In genomic region chr7:128915841-128916642, GRCh38 we compare ENCODE assay signal across 18 cellular contexts. TPM values are rescaled to one million over a fixed set of nuclear protein-coding genes. Genes with fewer than 3 reads are reported as not detected.
DNase-seq lines count a peak whose midpoint lies in the region; ATAC-seq and TF ChIP-seq lines count a peak whose summit lies in the region.
"Had no signal": no experiment of that assay in that cellular context is flagged by ENCODE, and none has a peak within 500 bp of the region (broad histone marks: within the 10 kb centered on the region; RNA-seq: fewer than 3 reads in every experiment).

No MANE protein-coding gene starts in this region.

- peaks cover 3% of the 10 kb centered on the region for H3K27me3 Mint-ChIP-seq in activated B cell treated with CpG ODN at 0.5 μM for 24 hours

- H3K4me1 ChIP-seq in spleen (peaks cover 3 to 27% (median 16%) of the 10 kb centered on the region in 6 donors), foreskin keratinocyte (no peaks in the 10 kb centered on the region)

- H3K9me3 ChIP-seq in spleen = no peaks in the 10 kb centered on the region

- H3K36me3 ChIP-seq in spleen = no peaks in the 10 kb centered on the region

- H3K4me1 Mint-ChIP-seq in activated B cell treated with CpG ODN at 0.5 μM for 24 hours = peaks cover 21% of the 10 kb centered on the region

- H3K4me3 Mint-ChIP-seq in activated B cell treated with CpG ODN at 0.5 μM for 24 hours = peak overlapping the region; percentile 87
- H3K4me3 Mint-ChIP-seq: HFFc6 had no signal

- no peak for TF ChIP-seq POLR2A in spleen (IDR thresholded peaks at IDR 0.05)

- CTCF ChIA-PET in activated B cell treated with CpG ODN at 0.5 μM for 24 hours (lab: Charles Lee) = interaction anchor here (0.8 kb wide), 1 partner anchor 160 kb away, joined by 3 read pairs; no protein-coding TSS in a partner anchor

- H3K4me3 ChIP-seq in spleen = peak overlapping the region in 4 of 8 donors; percentile 21 to 61 (median 28)

- POLR2A ChIA-PET in activated B cell treated with CpG ODN at 0.5 μM for 24 hours (lab: Charles Lee) = interaction anchor here (0.7 to 1.8 kb wide), 5 partner anchors 18 to 138 kb away, joined by 3 to 14 read pairs (median 7); partner anchors contain the start of gene IRF5

- no peak overlapping the region for H3K27ac ChIP-seq in spleen
- H3K27ac ChIP-seq in foreskin keratinocyte = no peak overlapping the region

- H3K9me3 Mint-ChIP-seq in activated B cell treated with CpG ODN at 0.5 μM for 24 hours = no peaks in the 10 kb centered on the region
- H3K9me3 Mint-ChIP-seq: activated naive CD4-positive, alpha-beta T cell treated with anti-CD3 and anti-CD28 coated beads, Interleukin-2, amount 10 ng/mL, durations not matched to agents 7 days and 5 days; HFFc6 had no signal

- H3K27me3 ChIP-seq in spleen (replicated peaks in 1 of 7) (peaks cover 0 to 59% (median 27%) of the 10 kb centered on the region in 7 donors), foreskin keratinocyte (peaks cover 82% of the 10 kb centered on the region)

- peak; percentile 22 for DNase-seq in activated CD4-positive, CD25-positive, alpha-beta regulatory T cell treated with anti-CD3 and anti-CD28 coated beads, Interleukin-2, amount 50 U/mL, for 72 hours
- DNase-seq in activated CD4-positive, CD25-positive, alpha-beta regulatory T cell (lab: John Stamatoyannopoulos, UW) = no peak
- DNase-seq in activated B cell treated with CpG ODN at 0.5 μM for 24 hours (no peak), iPS-NIHi7 (ENCODE audit: extremely low spot score) (peak; percentile 8), spleen (peak; percentile 68), GM03348 (ENCODE audit: low spot score) (no peak), foreskin keratinocyte (no peak)
- DNase-seq: activated CD4-positive, alpha-beta T cell treated with anti-CD3 and anti-CD28 coated beads, Interleukin-2, amount 50 U/mL, for 48 hours; GDM1; HFFc6; NCI-H1092; substantia nigra; T-helper 2 cell had no signal

- TF ChIP-seq CTCF in activated B cell treated with CpG ODN at 0.5 μM for 24 hours (IDR thresholded peaks at IDR 0.05) = no peak
- no peak for TF ChIP-seq CTCF in spleen (IDR thresholded peaks at IDR 0.05 in 8 of 11, conservative IDR thresholded peaks at IDR 0.05 in 3 of 11)
- no peak for TF ChIP-seq CTCF in foreskin keratinocyte (conservative IDR thresholded peaks at IDR 0.05)

- H3K27ac Mint-ChIP-seq in activated B cell treated with CpG ODN at 0.5 μM for 24 hours = no peak overlapping the region
- H3K27ac Mint-ChIP-seq: activated naive CD4-positive, alpha-beta T cell treated with anti-CD3 and anti-CD28 coated beads, Interleukin-2, amount 10 ng/mL, durations not matched to agents 7 days and 5 days; HFFc6 had no signal

- WGBS in spleen, 5 donors = 26 to 58% (median 42%) methylated on average over 33 to 69 of the region's 69 CpGs

- no peak for ATAC-seq in activated B cell treated with CpG ODN at 0.5 μM for 24 hours (ENCODE audit: low read depth)
- ATAC-seq in foreskin keratinocyte = no peak
- ATAC-seq in HG02981 (IDR thresholded peaks at IDR 0.05; ENCODE audit: unreplicated experiment) = no peak
- ATAC-seq: Panc1, right cardiac atrium had no signal

- intact Hi-C loops in activated B cell treated with CpG ODN at 0.5 μM for 24 hours (cut with micrococcal nuclease) (loop anchor here (2.0 kb wide), 1 partner anchor 47 kb away; no protein-coding TSS in a partner anchor), spleen (cut with DNase I; ENCODE audit: low total_unique reads) (no loop called here)

- H3K36me3 Mint-ChIP-seq in activated B cell treated with CpG ODN at 0.5 μM for 24 hours (ENCODE audit: low read depth) = no peaks in the 10 kb centered on the region
- H3K36me3 Mint-ChIP-seq: activated naive CD4-positive, alpha-beta T cell treated with anti-CD3 and anti-CD28 coated beads, Interleukin-2, amount 10 ng/mL, durations not matched to agents 7 days and 5 days had no signal

RNA-seq across cellular contexts. Expression of gene KCP, which starts 5.5 kb away (rescaled TPM):
- total RNA-seq in activated B cell treated with CpG ODN at 0.5 μM for 24 hours = 4.1 and 4.4 TPM in 2 replicates
- total RNA-seq in spleen = under 1 TPM; 0.14 to 0.89 (median 0.72) TPM
- 1 to 10 TPM in 1 of 3 donors, under 1 TPM in 2; 0.06 to 2.1 (median 0.35) TPM for polyA plus RNA-seq in spleen
- 0.03 TPM in 1 of 2 replicates, not detected in the other for total RNA-seq in foreskin keratinocyte
- polyA plus RNA-seq in foreskin keratinocyte = 0.03 TPM in 2 replicates
- total RNA-seq: NCI-H460 had no signal

RNA-seq across cellular contexts. Expression of gene IRF5, which starts 21.7 kb away (rescaled TPM):
- 145 and 164 TPM in 2 replicates for total RNA-seq in activated B cell treated with CpG ODN at 0.5 μM for 24 hours
- 10 to 100 TPM; 34.7 to 56.3 (median 48.2) TPM for total RNA-seq in spleen
- 10 to 100 TPM; 26.2 to 41.8 (median 41.5) TPM for polyA plus RNA-seq in spleen
- 0.81 and 1.1 TPM in 2 replicates for total RNA-seq in foreskin keratinocyte
- polyA plus RNA-seq in foreskin keratinocyte = 0.71 and 0.74 TPM in 2 replicates

RNA-seq across cellular contexts. Expression of gene ATP6V1F, which starts 53.4 kb away (rescaled TPM):
- total RNA-seq in activated B cell treated with CpG ODN at 0.5 μM for 24 hours = 100.0 and 113 TPM in 2 replicates
- 10 to 100 TPM; 78.3 to 95.5 (median 84.5) TPM for total RNA-seq in spleen
- 100 to 1,000 TPM; 205 to 285 (median 262) TPM for polyA plus RNA-seq in spleen
- total RNA-seq in foreskin keratinocyte = 126 and 133 TPM in 2 replicates
- 266 and 275 TPM in 2 replicates for polyA plus RNA-seq in foreskin keratinocyte

Comparison
In these comparisons a context has a peak if more than half of its experiments do, and no peak if none do; other contexts are left out.
1. DNase-seq: peak in activated CD4-positive, CD25-positive, alpha-beta regulatory T cell treated with anti-CD3 and anti-CD28 coated beads, Interleukin-2, amount 50 U/mL, for 72 hours (single experiment), iPS-NIHi7 (single experiment) and spleen (single experiment); none in activated CD4-positive, CD25-positive, alpha-beta regulatory T cell (0 of 4), activated B cell treated with CpG ODN at 0.5 μM for 24 hours (single experiment), GM03348 (single experiment) and foreskin keratinocyte (0 of 2).
2. RNA of gene IRF5, which starts 21.7 kb away (total RNA-seq): 145 to 164 TPM in activated B cell treated with CpG ODN at 0.5 μM for 24 hours and 34.7 to 56.3 TPM in spleen; 0.81 to 1.1 TPM in foreskin keratinocyte; every median in the first group is over 10 times any median in the second.